ENCODE assay signal across 8 cellular contexts in genomic region chr16:66549284-66550131, GRCh38. TPM values are rescaled to one million over a fixed set of nuclear protein-coding genes. Genes with fewer than 3 reads are reported as not detected.
DNase-seq lines count a peak whose midpoint lies in the region; ATAC-seq and TF ChIP-seq lines count a peak whose summit lies in the region.

Gene TK2, minus strand, starts transcription at chr16:66550122. Its CDS starts 61 bp downstream, at chr16:66550061.

- H2AFZ ChIP-seq in OCI-LY7 (ENCODE audit: low read length) = peak within 1 kb of the TSS; percentile 77

- H3K27ac ChIP-seq in BLaER1 treated with 17β-estradiol and CSF1 and Interleukin-3, amounts not matched to agents 10 nM and 100 nM = peak within 1 kb of the TSS; percentile 88 to 99 (median 99)
- no peak within 1 kb of the TSS for H3K27ac ChIP-seq in OCI-LY7 (ENCODE audit: low read depth, low read length, poor library complexity, severe bottlenecking)
- peak within 1 kb of the TSS; percentile 95 to 99 (median 97) for H3K27ac ChIP-seq in esophagus muscularis mucosa (replicated peaks in 1 of 4)
- H3K27ac ChIP-seq in mucosa of rectum (ENCODE audit: low read depth in 2 of 2, low read length in 2 of 2) = peak within 1 kb of the TSS; percentile 84 to 90

- peaks cover 2% of the 10 kb centered on the region for H3K27me3 Mint-ChIP-seq in activated T-helper 1 cell treated with anti-CD3 and anti-CD28 coated beads, Interleukin-12 subunit alpha, Interleukin-12 subunit beta, Interleukin-2, Interleukin-4 antibody, amounts not matched to agents 30 ng/mL and 10 ng/mL and 1 ng/mL, durations not matched to agents 14 hours and 24 hours and 36 hours (ENCODE audit: insufficient read depth)

- peaks cover 18% of the 10 kb centered on the region for H3K79me2 ChIP-seq in OCI-LY7 (ENCODE audit: insufficient read depth, low read depth, low read length)

- peak within 1 kb of the TSS; percentile 89 to 98 (median 97) for H3K9ac ChIP-seq in BLaER1 treated with 17β-estradiol and CSF1 and Interleukin-3, amounts not matched to agents 10 nM and 100 nM
- H3K9ac ChIP-seq in mucosa of rectum (ENCODE audit: low read depth in 1 of 2, low read length in 2 of 2) = peak within 1 kb of the TSS; percentile 85 to 93

- CTCF ChIA-PET in OCI-LY7 (lab: Charles Lee; ENCODE audit: unreplicated experiment) = no interaction called here

- H3K36me3 Mint-ChIP-seq in activated T-helper 1 cell treated with anti-CD3 and anti-CD28 coated beads, Interleukin-12 subunit alpha, Interleukin-12 subunit beta, Interleukin-2, Interleukin-4 antibody, amounts not matched to agents 30 ng/mL and 10 ng/mL and 1 ng/mL, durations not matched to agents 14 hours and 24 hours and 36 hours (ENCODE audit: low read depth) = peaks cover 20% of the 10 kb centered on the region

- H3K9me3 ChIP-seq in BLaER1 treated with 17β-estradiol and CSF1 and Interleukin-3, amounts not matched to agents 10 nM and 100 nM (replicated peaks in 1 of 11) = peaks cover 0 to 6% (median 0%) of the 10 kb centered on the region in 11 experiments; a peak in 2 of 22 replicates
- H3K9me3 ChIP-seq in OCI-LY7 (ENCODE audit: low read length) = no peaks in the 10 kb centered on the region
- H3K9me3 ChIP-seq in esophagus muscularis mucosa = no peaks in the 10 kb centered on the region
- no peaks in the 10 kb centered on the region for H3K9me3 ChIP-seq in mucosa of rectum (ENCODE audit: control insufficient read depth in 2 of 2, low read length in 2 of 2)

- H3K4me3 ChIP-seq in BLaER1 treated with 17β-estradiol and CSF1 and Interleukin-3, amounts not matched to agents 10 nM and 100 nM = peak within 1 kb of the TSS; percentile 61 to 78 (median 66)
- H3K4me3 ChIP-seq in OCI-LY7 (ENCODE audit: low read depth, low read length, poor library complexity, severe bottlenecking) (peak within 1 kb of the TSS; percentile 56), esophagus muscularis mucosa (peak within 1 kb of the TSS; percentile 81 to 89 (median 86)), mucosa of rectum (ENCODE audit: low read length in 2 of 2) (peak within 1 kb of the TSS; percentile 82 to 85)

- H3K9me3 Mint-ChIP-seq in activated T-helper 1 cell treated with anti-CD3 and anti-CD28 coated beads, Interleukin-12 subunit alpha, Interleukin-12 subunit beta, Interleukin-2, Interleukin-4 antibody, amounts not matched to agents 30 ng/mL and 10 ng/mL and 1 ng/mL, durations not matched to agents 14 hours and 24 hours and 36 hours = no peaks in the 10 kb centered on the region

- H3K4me3 Mint-ChIP-seq in activated T-helper 1 cell treated with anti-CD3 and anti-CD28 coated beads, Interleukin-12 subunit alpha, Interleukin-12 subunit beta, Interleukin-2, Interleukin-4 antibody, amounts not matched to agents 30 ng/mL and 10 ng/mL and 1 ng/mL, durations not matched to agents 14 hours and 24 hours and 36 hours = peak within 1 kb of the TSS; percentile 99

- POLR2A ChIA-PET in OCI-LY7 (lab: Charles Lee) = no interaction called here

- ATAC-seq in GM21619 (IDR thresholded peaks at IDR 0.05; ENCODE audit: unreplicated experiment) = no peak

- H3K4me1 ChIP-seq in BLaER1 treated with 17β-estradiol and CSF1 and Interleukin-3, amounts not matched to agents 10 nM and 100 nM = peaks cover 82 to 95% (median 85%) of the 10 kb centered on the region in 10 experiments
- H3K4me1 ChIP-seq in OCI-LY7 (ENCODE audit: insufficient read depth, low read length, poor library complexity, severe bottlenecking) = peaks cover 63% of the 10 kb centered on the region
- peaks cover 37 to 63% (median 54%) of the 10 kb centered on the region in 4 donors for H3K4me1 ChIP-seq in esophagus muscularis mucosa
- peaks cover 25 to 31% of the 10 kb centered on the region in 2 donors for H3K4me1 ChIP-seq in mucosa of rectum (ENCODE audit: control insufficient read depth in 2 of 2, insufficient read depth in 2 of 2, low read length in 2 of 2)

- peak within 1 kb of the TSS; percentile 95 for H3K27ac Mint-ChIP-seq in activated T-helper 1 cell treated with anti-CD3 and anti-CD28 coated beads, Interleukin-12 subunit alpha, Interleukin-12 subunit beta, Interleukin-2, Interleukin-4 antibody, amounts not matched to agents 30 ng/mL and 10 ng/mL and 1 ng/mL, durations not matched to agents 14 hours and 24 hours and 36 hours

- intact Hi-C loops in OCI-LY7 (cut with micrococcal nuclease; ENCODE audit: unreplicated experiment) = loop anchor here (5.0 kb wide), 1 partner anchor 53 kb away; the partner anchor contains the start of gene CMTM3
- intact Hi-C loops in activated T-helper 1 cell treated with anti-CD3 and anti-CD28 coated beads, Interleukin-12 subunit alpha, Interleukin-12 subunit beta, Interleukin-2, Interleukin-4 antibody, amounts not matched to agents 30 ng/mL and 10 ng/mL and 1 ng/mL, durations not matched to agents 14 hours and 24 hours and 36 hours (cut with micrococcal nuclease) = loop anchor here (1.0 to 5.0 kb wide), 3 partner anchors 27 to 323 kb away; no protein-coding TSS in a partner anchor
- intact Hi-C loops in esophagus muscularis mucosa (cut with DNase I) = no loop called here

- peaks cover 58% of the 10 kb centered on the region for H3K4me1 Mint-ChIP-seq in activated T-helper 1 cell treated with anti-CD3 and anti-CD28 coated beads, Interleukin-12 subunit alpha, Interleukin-12 subunit beta, Interleukin-2, Interleukin-4 antibody, amounts not matched to agents 30 ng/mL and 10 ng/mL and 1 ng/mL, durations not matched to agents 14 hours and 24 hours and 36 hours (ENCODE audit: low read depth)

- peaks cover 0 to 17% (median 5%) of the 10 kb centered on the region in 11 experiments; a peak in 13 of 22 replicates for H3K36me3 ChIP-seq in BLaER1 treated with 17β-estradiol and CSF1 and Interleukin-3, amounts not matched to agents 10 nM and 100 nM
- peaks cover 10% of the 10 kb centered on the region; the same call in 1 of the 2 replicates for H3K36me3 ChIP-seq in OCI-LY7 (ENCODE audit: insufficient read depth, low read length)
- H3K36me3 ChIP-seq in esophagus muscularis mucosa = peaks cover 0 to 28% (median 23%) of the 10 kb centered on the region in 4 donors
- no peaks in the 10 kb centered on the region for H3K36me3 ChIP-seq in mucosa of rectum (ENCODE audit: control insufficient read depth in 2 of 2, insufficient read depth in 2 of 2, low read length in 2 of 2)

- TF ChIP-seq POLR2A in esophagus muscularis mucosa (IDR thresholded peaks at IDR 0.05; ENCODE audit: low read depth) = no peak

- no TSS peak for BruUV-seq in OCI-LY7 (replicated peaks; lab: Mats Ljungman, UMichigan)

- H3K9me2 ChIP-seq in OCI-LY7 (ENCODE audit: insufficient read depth, low read length) = no peaks in the 10 kb centered on the region

- TF ChIP-seq CTCF in OCI-LY7 (conservative IDR thresholded peaks at IDR 0.05; ENCODE audit: low read length) = peak; percentile 45; the same call in 1 of the 2 replicates
- peak; percentile 11 to 41 (median 13) for TF ChIP-seq CTCF in esophagus muscularis mucosa (IDR thresholded peaks at IDR 0.05)

- DNase-seq in H4 (ENCODE audit: low spot score) (no peak), OCI-LY7 (ENCODE audit: low spot score) (peak; percentile 43), esophagus muscularis mucosa (ENCODE audit: extremely low spot score) (no peak)
- DNase-seq in activated T-helper 1 cell treated with anti-CD3 and anti-CD28 coated beads, Interleukin-12 subunit alpha, Interleukin-12 subunit beta, Interleukin-2, Interleukin-4 antibody, amounts not matched to agents 30 ng/mL and 10 ng/mL and 1 ng/mL, durations not matched to agents 14 hours and 24 hours and 36 hours (ENCODE audit: low spot score) = peak; percentile 52
- DNase-seq in stimulated activated CD8-positive, alpha-beta memory T cell treated with anti-CD3 and anti-CD28 coated beads, Interleukin-7, amount 100 ng/mL, for 48 hours (ENCODE audit: extremely low read depth in 1 of 2, low read depth in 1 of 2) = peak; percentile 56 to 72

- H4K20me1 ChIP-seq in BLaER1 treated with 17β-estradiol and CSF1 and Interleukin-3, amounts not matched to agents 10 nM and 100 nM = no peaks in the 10 kb centered on the region
- H4K20me1 ChIP-seq in OCI-LY7 (ENCODE audit: insufficient read depth, low read length) = peaks cover 13% of the 10 kb centered on the region; the same call in 1 of the 2 replicates

- 17% methylated on average over 17 of the region's 80 CpGs for WGBS in esophagus muscularis mucosa

- peak within 1 kb of the TSS; percentile 90 to 98 (median 96) for H3K4me2 ChIP-seq in BLaER1 treated with 17β-estradiol and CSF1 and Interleukin-3, amounts not matched to agents 10 nM and 100 nM
- peak within 1 kb of the TSS; percentile 78 for H3K4me2 ChIP-seq in OCI-LY7 (ENCODE audit: low read length)

- H3K27me3 ChIP-seq in BLaER1 treated with 17β-estradiol and CSF1 and Interleukin-3, amounts not matched to agents 10 nM and 100 nM = no peaks in the 10 kb centered on the region
- H3K27me3 ChIP-seq in esophagus muscularis mucosa (no peaks in the 10 kb centered on the region), mucosa of rectum (ENCODE audit: control insufficient read depth in 2 of 2, insufficient read depth in 2 of 2, low read length in 2 of 2) (no peaks in the 10 kb centered on the region)

- TF ChIP-seq EP300 in esophagus muscularis mucosa (IDR thresholded peaks at IDR 0.05) = no peak

RNA-seq across cellular contexts. Expression of gene TK2, which starts in this region (rescaled TPM):
- 12.0 and 15.5 TPM in 2 replicates for total RNA-seq in H4 (2014; rRNA removed; shearing (Covaris generic))
- total RNA-seq in OCI-LY7 (2014; rRNA removed; shearing (Covaris generic)) = 0.06 and 0.08 TPM in 2 replicates
- total RNA-seq in OCI-LY7 (2022) (1.9 and 2.4 TPM in 2 replicates), esophagus muscularis mucosa (10 to 100 TPM; 26.3 to 35.2 (median 30.0) TPM)
- 7.3 and 8.4 TPM in 2 replicates for total RNA-seq in activated T-helper 1 cell treated with anti-CD3 and anti-CD28 coated beads, Interleukin-12 subunit alpha, Interleukin-12 subunit beta, Interleukin-2, Interleukin-4 antibody, amounts not matched to agents 30 ng/mL and 10 ng/mL and 1 ng/mL, durations not matched to agents 14 hours and 24 hours and 36 hours

Comparison
In these comparisons a context has a peak if more than half of its experiments do, and no peak if none do; other contexts are left out.
1. DNase-seq: peak in OCI-LY7 (single experiment), activated T-helper 1 cell treated with anti-CD3 and anti-CD28 coated beads, Interleukin-12 subunit alpha, Interleukin-12 subunit beta, Interleukin-2, Interleukin-4 antibody, amounts not matched to agents 30 ng/mL and 10 ng/mL and 1 ng/mL, durations not matched to agents 14 hours and 24 hours and 36 hours (single experiment) and stimulated activated CD8-positive, alpha-beta memory T cell treated with anti-CD3 and anti-CD28 coated beads, Interleukin-7, amount 100 ng/mL, for 48 hours (2 of 2); none in H4 (single experiment) and esophagus muscularis mucosa (single experiment).
2. Peak in every context shown above with its lines, with median percentiles within 50 percentile points of each other: H3K4me3 ChIP-seq.